Comparison of ENCODE assay signal across 13 cellular contexts in the genomic region with DNA sequence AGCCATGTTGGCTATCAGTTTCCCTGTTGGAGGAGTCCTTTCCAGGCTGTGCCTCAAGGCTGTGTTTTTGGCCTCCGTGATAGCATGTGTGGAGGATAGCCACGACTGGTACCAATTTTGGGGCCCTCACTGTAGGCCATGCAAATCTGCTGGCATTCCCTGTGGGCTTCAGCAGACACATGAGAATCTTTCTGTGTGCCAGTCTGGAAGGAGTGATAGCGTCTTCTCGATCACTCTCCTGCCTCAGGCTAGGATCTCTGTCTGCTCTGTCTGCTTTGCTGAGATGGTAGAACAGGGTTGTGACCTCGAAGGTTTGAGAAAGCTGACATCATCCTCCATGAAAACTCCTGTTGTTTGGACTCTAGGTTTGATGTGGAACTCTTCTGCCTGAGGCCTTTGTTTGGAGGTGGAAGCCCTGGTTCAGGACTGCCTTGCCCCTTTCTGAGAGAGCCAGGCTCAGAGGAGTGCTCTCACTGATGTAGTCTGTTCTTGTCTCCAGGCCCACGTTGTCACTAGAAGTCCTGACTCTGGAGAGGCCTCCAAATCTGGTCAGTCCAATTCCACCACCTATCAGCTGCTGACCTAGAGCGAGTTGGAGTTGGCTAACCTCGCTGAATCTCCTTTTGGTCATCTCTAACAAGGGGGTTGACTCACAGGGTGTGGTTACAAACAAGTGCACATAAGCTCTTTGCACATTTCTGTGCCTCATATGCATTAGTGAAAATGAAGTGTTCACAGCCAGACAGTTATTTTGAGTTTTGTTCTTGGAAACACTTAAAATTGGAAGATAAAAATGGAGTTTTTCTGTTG. TPM values are rescaled to one million over a fixed set of nuclear protein-coding genes. Genes with fewer than 3 reads are reported as not detected.
DNase-seq lines count a peak whose midpoint lies in the region; ATAC-seq and TF ChIP-seq lines count a peak whose summit lies in the region.
"Had no signal": no experiment of that assay in that cellular context is flagged by ENCODE, and none has a peak within 500 bp of the region (broad histone marks: within the 10 kb centered on the region; RNA-seq: fewer than 3 reads in every experiment).

No MANE protein-coding gene starts in this region.

- POLR2A ChIA-PET in naive thymus-derived CD8-positive, alpha-beta T cell (lab: Charles Lee), result no interaction called here

- no CpG with 5 or more reads among the region's 8 CpGs for WGBS in H9 (ENCODE audit: extremely low coverage, insufficient read length, low lambda C conversion rate)

- H3K23me2 ChIP-seq in H9 (ENCODE audit: insufficient read length, low read depth, low read length, poor library complexity, severe bottlenecking), result no peaks in the 10 kb centered on the region

- H3K27ac ChIP-seq in H9 (ENCODE audit: insufficient read length, low read depth, low read length), result no peak overlapping the region
- peak overlapping the region; percentile 52 to 63 for H3K27ac ChIP-seq in breast epithelium
- H3K27ac ChIP-seq: parathyroid adenoma had no signal

- H2BK15ac ChIP-seq in H9 (ENCODE audit: low read depth, low read length), result no peak overlapping the region

- peaks cover 6% of the 10 kb centered on the region; the same call in 1 of the 2 replicates for H3K4me1 ChIP-seq in H9 (ENCODE audit: insufficient read depth, low read length)
- H3K4me1 ChIP-seq in breast epithelium, result peaks cover 6 to 16% of the 10 kb centered on the region in 2 donors
- H3K4me1 ChIP-seq in mucosa of descending colon (ENCODE audit: low read depth), result peaks cover 24% of the 10 kb centered on the region

- H3K27ac Mint-ChIP-seq in H9, result no peak overlapping the region; a peak in 1 of 7 replicates
- peak overlapping the region in 3 of 10 donors; percentile 21 to 69 (median 38) for H3K27ac Mint-ChIP-seq in naive thymus-derived CD8-positive, alpha-beta T cell
- H3K27ac Mint-ChIP-seq: activated CD8-positive, alpha-beta memory T cell treated with anti-CD3 and anti-CD28 coated beads, Interleukin-2, amount 10 ng/mL, durations not matched to agents 7 days and 5 days had no signal

- no peak overlapping the region for H2AK5ac ChIP-seq in H9 (ENCODE audit: insufficient read length, low read length)

- H3K4ac ChIP-seq in H9 (ENCODE audit: low read depth, low read length), result no peak overlapping the region

- H3K4me3 Mint-ChIP-seq in H9, result no peak overlapping the region
- no peak overlapping the region for H3K4me3 Mint-ChIP-seq in naive thymus-derived CD8-positive, alpha-beta T cell
- H3K4me3 Mint-ChIP-seq: activated CD8-positive, alpha-beta memory T cell treated with anti-CD3 and anti-CD28 coated beads, Interleukin-2, amount 10 ng/mL, durations not matched to agents 7 days and 5 days had no signal

- no peak overlapping the region for H3K9ac ChIP-seq in H9 (ENCODE audit: extremely low read depth, insufficient read length, low read length)
- H3K9ac ChIP-seq: parathyroid adenoma had no signal

- no peak overlapping the region for H2BK12ac ChIP-seq in H9 (ENCODE audit: insufficient read length, low read depth, low read length)

- peaks cover 29% of the 10 kb centered on the region; the same call in 1 of the 2 replicates for H3K79me2 ChIP-seq in H9 (ENCODE audit: insufficient read depth, low read length)

- peaks cover 21 to 38% (median 35%) of the 10 kb centered on the region in 3 experiments for H3K36me3 Mint-ChIP-seq in H9 (ENCODE audit: insufficient read depth in 1 of 3, low read depth in 3 of 3)
- H3K36me3 Mint-ChIP-seq in naive thymus-derived CD8-positive, alpha-beta T cell, result peaks cover 0 to 23% (median 0%) of the 10 kb centered on the region in 3 donors

- H3K9me3 ChIP-seq in H9 (ENCODE audit: control insufficient read depth, low read depth, low read length) (no peaks in the 10 kb centered on the region), breast epithelium (no peaks in the 10 kb centered on the region), mucosa of descending colon (no peaks in the 10 kb centered on the region)

- H3T11ph ChIP-seq in H9 (ENCODE audit: low read length), result no peak overlapping the region

- H3K4me2 ChIP-seq in H9 (ENCODE audit: insufficient read depth, insufficient read length, low read length), result no peak overlapping the region

- H3K27me3 ChIP-seq in H9 (ENCODE audit: insufficient read depth, low read length) (no peaks in the 10 kb centered on the region), breast epithelium (no peaks in the 10 kb centered on the region)

- H4K8ac ChIP-seq in H9 (replicated peaks; ENCODE audit: insufficient read length, low read depth, low read length), result no peak overlapping the region

- peak overlapping the region; percentile 16 for H4K5ac ChIP-seq in H9 (ENCODE audit: insufficient read length, low read depth, low read length)

- no peak for TF ChIP-seq CTCF in H9 (conservative IDR thresholded peaks at IDR 0.05)
- TF ChIP-seq CTCF in breast epithelium (IDR thresholded peaks at IDR 0.05), result no peak
- no peak for TF ChIP-seq CTCF in mucosa of descending colon (IDR thresholded peaks at IDR 0.05)

- no peak overlapping the region for H3K56ac ChIP-seq in H9 (ENCODE audit: insufficient read length, low read depth, low read length)

- intact Hi-C loops in breast epithelium (cut with DNase I; ENCODE audit: low total_unique reads), result no loop called here
- intact Hi-C loops in head of caudate nucleus (cut with DNase I), result no loop called here
- intact Hi-C loops in mucosa of descending colon (cut with DNase I, micrococcal nuclease), result no loop called here

- H3K36me3 ChIP-seq in breast epithelium (no peaks in the 10 kb centered on the region), mucosa of descending colon (ENCODE audit: low read depth) (no peaks in the 10 kb centered on the region)

- H2AFZ ChIP-seq in H9 (ENCODE audit: low read length), result no peak overlapping the region
- H2AFZ ChIP-seq: parathyroid adenoma had no signal

- H4K20me1 ChIP-seq in H9 (ENCODE audit: control insufficient read depth, insufficient read depth, insufficient read length), result peaks cover 3% of the 10 kb centered on the region

- H2BK20ac ChIP-seq in H9 (ENCODE audit: low read depth, low read length, poor library complexity, severe bottlenecking), result no peak overlapping the region

- H3K23ac ChIP-seq in H9 (ENCODE audit: insufficient read length, low read depth, low read length), result no peak overlapping the region

- H3K4me1 Mint-ChIP-seq in H9, result peaks cover 35 to 50% of the 10 kb centered on the region in 2 experiments
- H3K4me1 Mint-ChIP-seq in naive thymus-derived CD8-positive, alpha-beta T cell, result peaks cover 14 to 38% (median 28%) of the 10 kb centered on the region in 4 donors

- DNase-seq in A172 (ENCODE audit: low spot score), result peak; percentile 42
- no peak for DNase-seq in H9
- no peak for DNase-seq in breast epithelium (ENCODE audit: low spot score in 2 of 2)
- DNase-seq in kidney tubule cell (ENCODE audit: low spot score), result peak; percentile 47
- no peak for DNase-seq in head of caudate nucleus
- no peak for DNase-seq in naive thymus-derived CD8-positive, alpha-beta T cell
- DNase-seq in mucosa of descending colon, result no peak
- DNase-seq in NCI-H1436 treated with DMSO at 0.1 percent for 48 hours (lab: John Stamatoyannopoulos, UW), result no peak
- DNase-seq: activated CD8-positive, alpha-beta memory T cell treated with anti-CD3 and anti-CD28 coated beads, Interleukin-2, amount 10 ng/mL, durations not matched to agents 7 days and 5 days; COR-L47; cortex of kidney; islet precursor cell had no signal

- no peaks in the 10 kb centered on the region for H3K27me3 Mint-ChIP-seq in H9 (ENCODE audit: low read depth)
- H3K27me3 Mint-ChIP-seq in naive thymus-derived CD8-positive, alpha-beta T cell, result no peaks in the 10 kb centered on the region
- H3K27me3 Mint-ChIP-seq: activated CD8-positive, alpha-beta memory T cell treated with anti-CD3 and anti-CD28 coated beads, Interleukin-2, amount 10 ng/mL, durations not matched to agents 7 days and 5 days had no signal

- no peak overlapping the region for H2BK5ac ChIP-seq in H9 (ENCODE audit: insufficient read length, low read length)

- H3K9me3 Mint-ChIP-seq in H9, result no peaks in the 10 kb centered on the region
- H3K9me3 Mint-ChIP-seq in naive thymus-derived CD8-positive, alpha-beta T cell, result no peaks in the 10 kb centered on the region

- H3K4me3 ChIP-seq in breast epithelium, result no peak overlapping the region
- H3K4me3 ChIP-seq in mucosa of descending colon, result no peak overlapping the region

- H4K91ac ChIP-seq in H9 (ENCODE audit: insufficient read length, low read depth, low read length), result no peak overlapping the region

- ATAC-seq in naive thymus-derived CD8-positive, alpha-beta T cell, result no peak
- ATAC-seq in mucosa of descending colon, result no peak
- ATAC-seq: activated CD8-positive, alpha-beta memory T cell treated with anti-CD3 and anti-CD28 coated beads, Interleukin-2, amount 10 ng/mL, durations not matched to agents 7 days and 5 days had no signal

- H2BK120ac ChIP-seq in H9 (ENCODE audit: low read depth, low read length, poor library complexity, severe bottlenecking), result no peak overlapping the region

- H3K79me1 ChIP-seq in H9 (ENCODE audit: insufficient read depth, low read depth, low read length, poor library complexity, severe bottlenecking), result peaks cover 3% of the 10 kb centered on the region

- H3K18ac ChIP-seq in H9 (ENCODE audit: insufficient read length, low read depth, low read length), result no peak overlapping the region

- H3K14ac ChIP-seq in H9 (ENCODE audit: insufficient read depth, low read length), result no peak overlapping the region

- TF ChIP-seq POLR2A in breast epithelium (IDR thresholded peaks at IDR 0.05), result no peak

RNA-seq across cellular contexts. Expression of gene EDC4, which starts 12.1 kb away (rescaled TPM):
- 31.8 and 50.7 TPM in 2 replicates for total RNA-seq in A172 (2014; rRNA removed; shearing (Covaris generic))
- total RNA-seq in H9 (2021), result 99.5 and 106 TPM in 2 replicates
- total RNA-seq in breast epithelium, result 10 to 100 TPM; 43.3 to 57.0 (median 53.6) TPM
- 100 to 1,000 TPM; 123 to 136 TPM for total RNA-seq in naive thymus-derived CD8-positive, alpha-beta T cell
- polyA plus RNA-seq in naive thymus-derived CD8-positive, alpha-beta T cell, result 10 to 100 TPM; 22.7 to 44.0 (median 40.8) TPM
- total RNA-seq in mucosa of descending colon, result 10 to 100 TPM; 58.3 to 82.0 (median 64.6) TPM

RNA-seq across cellular contexts. Expression of gene CENPT, which starts 13.3 kb away (rescaled TPM):
- total RNA-seq in A172 (2014; rRNA removed; shearing (Covaris generic)), result 25.5 and 27.9 TPM in 2 replicates
- total RNA-seq in H9 (2021) (60.9 and 65.9 TPM in 2 replicates), breast epithelium (10 to 100 TPM; 35.0 to 52.0 (median 51.5) TPM), mucosa of descending colon (10 to 100 TPM; 33.2 to 55.0 (median 36.6) TPM)
- total RNA-seq in naive thymus-derived CD8-positive, alpha-beta T cell, result 100 to 1,000 TPM; 108 to 117 TPM
- 10 to 100 TPM; 11.8 to 17.8 (median 13.1) TPM for polyA plus RNA-seq in naive thymus-derived CD8-positive, alpha-beta T cell

RNA-seq across cellular contexts. Expression of gene NUTF2, which starts 14.1 kb away (rescaled TPM):
- 68.5 and 72.4 TPM in 2 replicates for total RNA-seq in A172 (2014; rRNA removed; shearing (Covaris generic))
- total RNA-seq in H9 (2021), result 190 and 198 TPM in 2 replicates
- total RNA-seq in breast epithelium, result 100 to 1,000 TPM in 1 of 3 donors, 10 to 100 TPM in 2; 91.5 to 168 (median 94.8) TPM
- 10 to 100 TPM; 37.0 to 40.6 TPM for total RNA-seq in naive thymus-derived CD8-positive, alpha-beta T cell
- 100 to 1,000 TPM; 109 to 124 (median 114) TPM for polyA plus RNA-seq in naive thymus-derived CD8-positive, alpha-beta T cell
- total RNA-seq in mucosa of descending colon, result 10 to 100 TPM; 56.0 to 69.3 (median 58.0) TPM

RNA-seq across cellular contexts. Expression of gene THAP11, which starts 18.7 kb away (rescaled TPM):
- 21.4 and 21.6 TPM in 2 replicates for total RNA-seq in A172 (2014; rRNA removed; shearing (Covaris generic))
- total RNA-seq in H9 (2021) (48.7 and 48.9 TPM in 2 replicates), breast epithelium (10 to 100 TPM; 51.1 to 57.8 (median 53.0) TPM), mucosa of descending colon (10 to 100 TPM; 18.1 to 43.3 (median 20.5) TPM)
- 10 to 100 TPM; 63.8 to 63.9 TPM for total RNA-seq in naive thymus-derived CD8-positive, alpha-beta T cell
- 100 to 1,000 TPM; 132 to 158 (median 143) TPM for polyA plus RNA-seq in naive thymus-derived CD8-positive, alpha-beta T cell

RNA-seq across cellular contexts. Expression of gene NRN1L, which starts 23.9 kb away (rescaled TPM):
- total RNA-seq in A172 (2014; rRNA removed; shearing (Covaris generic)), result not detected in 2 replicates
- total RNA-seq in H9 (2021) (2.0 and 2.7 TPM in 2 replicates), breast epithelium (1 to 10 TPM in 2 of 3 donors, not detected in 1; 1.3 to 1.4 TPM), mucosa of descending colon (under 1 TPM in 2 of 3 donors, not detected in 1; 0.49 to 0.99 TPM)
- 1 to 10 TPM; 2.6 to 5.3 TPM for total RNA-seq in naive thymus-derived CD8-positive, alpha-beta T cell
- polyA plus RNA-seq in naive thymus-derived CD8-positive, alpha-beta T cell, result not detected

Comparison
In these comparisons a context has a peak if more than half of its experiments do, and no peak if none do; other contexts are left out.
1. DNase-seq: peak in A172 (single experiment) and kidney tubule cell (single experiment); none in H9 (single experiment), breast epithelium (0 of 2), head of caudate nucleus (0 of 42), naive thymus-derived CD8-positive, alpha-beta T cell (0 of 10), mucosa of descending colon (0 of 3) and NCI-H1436 treated with DMSO at 0.1 percent for 48 hours (single experiment).